In the genomic region with DNA sequence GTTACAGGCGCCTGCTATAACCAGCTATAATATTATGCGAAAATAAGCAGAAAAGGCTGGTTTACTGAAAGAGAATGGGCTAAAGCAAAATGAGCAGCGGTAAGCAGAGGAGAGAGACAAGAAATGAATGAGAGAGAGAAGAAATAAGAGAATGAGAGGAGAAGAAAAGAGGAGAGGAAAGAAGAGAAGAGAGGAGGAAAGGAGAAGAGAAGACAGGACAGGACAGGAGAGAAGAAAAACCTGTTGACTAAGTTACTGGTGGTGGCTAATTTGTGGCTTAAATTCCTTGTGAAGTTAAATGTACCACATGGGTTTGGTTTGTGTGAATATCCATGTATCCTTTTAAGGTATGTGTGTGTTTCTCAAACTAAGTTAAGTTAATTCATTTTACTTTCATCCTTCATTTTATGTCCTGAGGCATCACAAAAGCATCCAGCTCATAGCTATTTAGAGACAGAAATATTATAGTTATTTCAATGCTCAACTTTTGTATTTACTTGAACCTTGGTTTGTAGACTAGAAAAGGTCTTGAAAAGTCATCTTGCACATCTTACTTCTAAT, we compare ENCODE assay signal across 20 cellular contexts. TPM values are rescaled to one million over a fixed set of nuclear protein-coding genes. Genes with fewer than 3 reads are reported as not detected.
A peak's percentile ranks its signal among the peaks of the same experiment; 100 is the strongest.
DNase-seq lines count a peak whose midpoint lies in the region; ATAC-seq and TF ChIP-seq lines count a peak whose summit lies in the region.
"Had no signal": no experiment of that assay in that cellular context is flagged by ENCODE, and none has a peak within 500 bp of the region (broad histone marks: within the 10 kb centered on the region; RNA-seq: fewer than 3 reads in every experiment).

No MANE protein-coding gene starts in this region.

- no peak for TF ChIP-seq CTCF in HEK293 (tag by site-specific recombination; IDR thresholded peaks at IDR 0.05)
- TF ChIP-seq CTCF in astrocyte of the spinal cord (IDR thresholded peaks at IDR 0.05; ENCODE audit: low read depth, low read length): no peak
- TF ChIP-seq CTCF in vagina (IDR thresholded peaks at IDR 0.05): no peak
- no peak for TF ChIP-seq CTCF in WERI-Rb-1 (IDR thresholded peaks at IDR 0.05; ENCODE audit: low read depth, low read length)

- DNase-seq in astrocyte of the spinal cord (ENCODE audit: low read depth, low spot score) (peak; percentile 58), vagina (ENCODE audit: extremely low spot score in 2 of 2) (no peak), WERI-Rb-1 (no peak), germinal center (ENCODE audit: low spot score) (no peak)
- DNase-seq: activated CD4-positive, alpha-beta T cell treated with anti-CD3 and anti-CD28 coated beads for 36 hours; activated naive CD4-positive, alpha-beta T cell; activated T-cell treated with anti-CD3 and anti-CD28 coated beads, Interleukin-2, amount 50 U/mL, for 48 hours; CD8-positive, alpha-beta memory T cell; glutamatergic neuron; NCI-H1092; NCI-H187 treated with DMSO at 0.1 percent for 48 hours; NCI-H526; SJCRH30; small intestine had no signal

- no peak for ATAC-seq in HG03196 (IDR thresholded peaks at IDR 0.05; ENCODE audit: unreplicated experiment)
- ATAC-seq: activated CD4-positive, alpha-beta T cell treated with anti-CD3 and anti-CD28 coated beads for 36 hours had no signal

- H3K27me3 ChIP-seq in muscle layer of duodenum (ENCODE audit: low read depth, low read length): no peaks in the 10 kb centered on the region
- no peaks in the 10 kb centered on the region for H3K27me3 ChIP-seq in vagina
- H3K27me3 ChIP-seq in WERI-Rb-1 (ENCODE audit: insufficient read depth, low read depth, severe bottlenecking): no peaks in the 10 kb centered on the region
- H3K27me3 ChIP-seq: cardiac muscle cell, SJCRH30 had no signal

- H3K27ac ChIP-seq in HEK293 (ENCODE audit: extremely low read depth, low read depth, low read length) (no peak overlapping the region), muscle layer of duodenum (ENCODE audit: low read length) (peak overlapping the region; percentile 94), vagina (peak overlapping the region; percentile 88), WERI-Rb-1 (no peak overlapping the region)
- H3K27ac ChIP-seq: cardiac muscle cell had no signal

- peaks cover 2% of the 10 kb centered on the region; the same call in 1 of the 2 replicates for H3K4me1 ChIP-seq in HEK293 (ENCODE audit: control insufficient read depth, insufficient read depth, low read length)
- H3K4me1 ChIP-seq in muscle layer of duodenum (ENCODE audit: control insufficient read depth in 1 of 2, insufficient read depth in 2 of 2, low read length in 2 of 2): peaks cover 0 to 4% of the 10 kb centered on the region in 2 donors
- peaks cover 4% of the 10 kb centered on the region for H3K4me1 ChIP-seq in vagina
- H3K4me1 ChIP-seq: prostate gland had no signal

- no peak for TF ChIP-seq POLR2A in vagina (IDR thresholded peaks at IDR 0.05)

- CTCF ChIA-PET in HEK293 (lab: Yijun Ruan, JAX): interaction anchor here (0.7 to 1.6 kb wide), 8 partner anchors 9 to 786 kb away, joined by 3 to 5 read pairs (median 3); no protein-coding TSS in a partner anchor

- in situ Hi-C loops in astrocyte of the spinal cord (cut with HindIII; ENCODE audit: low sequenced_read_pairs): no loop called here

- intact Hi-C loops in vagina (cut with DNase I): no loop called here

- no peaks in the 10 kb centered on the region for H3K36me3 ChIP-seq in HEK293 (ENCODE audit: control insufficient read depth in 2 of 2, insufficient read depth in 1 of 2, low read length in 2 of 2)
- H3K36me3 ChIP-seq in muscle layer of duodenum (ENCODE audit: control insufficient read depth in 1 of 2, insufficient read depth in 2 of 2, low read length in 2 of 2): peaks cover 0 to 14% of the 10 kb centered on the region in 2 donors
- H3K36me3 ChIP-seq in vagina: no peaks in the 10 kb centered on the region
- H3K36me3 ChIP-seq in WERI-Rb-1: no peaks in the 10 kb centered on the region
- H3K36me3 ChIP-seq: cardiac muscle cell, prostate gland, SJCRH30 had no signal

- POLR2A ChIA-PET in HEK293 (lab: Yijun Ruan, JAX): no interaction called here

- H3K9me3 ChIP-seq in HEK293 (ENCODE audit: control insufficient read depth, insufficient read depth, low read depth, low read length) (no peaks in the 10 kb centered on the region), muscle layer of duodenum (ENCODE audit: control insufficient read depth in 1 of 2, low read length in 2 of 2) (no peaks in the 10 kb centered on the region), vagina (no peaks in the 10 kb centered on the region), WERI-Rb-1 (ENCODE audit: severe bottlenecking) (no peaks in the 10 kb centered on the region)
- H3K9me3 ChIP-seq: prostate gland, SJCRH30 had no signal

- H3K4me3 ChIP-seq in HEK293 (ENCODE audit: low read depth, low read length) (no peak overlapping the region), astrocyte of the spinal cord (ENCODE audit: low read depth, low read length) (no peak overlapping the region), muscle layer of duodenum (ENCODE audit: low read depth in 1 of 2, low read length in 2 of 2) (no peak overlapping the region), vagina (no peak overlapping the region), WERI-Rb-1 (ENCODE audit: low read depth, low read length) (no peak overlapping the region)
- H3K4me3 ChIP-seq: cardiac muscle cell, lung, prostate gland, SJCRH30 had no signal

TF ChIP-seq in HEK293, 187 proteins besides CTCF, POLR2A, EP300 and RAD21:
- TF ChIP-seq ZBTB48 (tag by site-specific recombination; IDR thresholded peaks at IDR 0.05): no peak
- TF ChIP-seq ZNF366 (tag by site-specific recombination; conservative IDR thresholded peaks at IDR 0.05): 0 out of 2 replicates have a peak, but pooled peaks have one; percentile 36
- TF ChIP-seq SCRT2 (tag by site-specific recombination; IDR thresholded peaks at IDR 0.05): peak; percentile 83
- TF ChIP-seq MEIS1 (CRISPR knock-in tag; IDR thresholded peaks at IDR 0.05; ENCODE audit: borderline replicate concordance): no peak
- no peak for TF ChIP-seq MYNN (tag by site-specific recombination; IDR thresholded peaks at IDR 0.05; ENCODE audit: borderline replicate concordance)
- TF ChIP-seq, protein P1, sequence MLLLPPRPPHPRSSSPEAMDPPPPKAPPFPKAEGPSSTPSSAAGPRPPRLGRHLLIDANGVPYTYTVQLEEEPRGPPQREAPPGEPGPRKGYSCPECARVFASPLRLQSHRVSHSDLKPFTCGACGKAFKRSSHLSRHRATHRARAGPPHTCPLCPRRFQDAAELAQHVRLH (tag by site-specific recombination; IDR thresholded peaks at IDR 0.05): no peak
- TF ChIP-seq SCRT1 (tag by site-specific recombination; IDR thresholded peaks at IDR 0.05; ENCODE audit: borderline replicate concordance): peak; percentile 78
- TF ChIP-seq ZNF560 (tag by site-specific recombination; IDR thresholded peaks at IDR 0.05; ENCODE audit: borderline replicate concordance): no peak

RNA-seq across cellular contexts. Expression of a gene that starts 3.1 kb away (rescaled TPM):
- 153 TPM for total RNA-seq in vagina

Comparison
In these comparisons a context has a peak if more than half of its experiments do, and no peak if none do; other contexts are left out.
1. H3K27ac ChIP-seq: peak in muscle layer of duodenum (single experiment) and vagina (single experiment); none in HEK293 (single experiment) and WERI-Rb-1 (single experiment).